Comparison of ENCODE assay signal across 9 cellular contexts in genomic region chr16:30567991-30568638, GRCh38. TPM values are rescaled to one million over a fixed set of nuclear protein-coding genes. Genes with fewer than 3 reads are reported as not detected.
A peak's percentile ranks its signal among the peaks of the same experiment; 100 is the strongest.
DNase-seq lines count a peak whose midpoint lies in the region; ATAC-seq and TF ChIP-seq lines count a peak whose summit lies in the region.
"Had no signal": no experiment of that assay in that cellular context is flagged by ENCODE, and none has a peak within 500 bp of the region (broad histone marks: within the 10 kb centered on the region; RNA-seq: fewer than 3 reads in every experiment).

No MANE protein-coding gene starts in this region.

- H3K27ac ChIP-seq in SK-N-SH (ENCODE audit: low read depth in 2 of 2, low read length in 1 of 2) (no peak overlapping the region), endodermal cell (ENCODE audit: low read depth, low read length) (no peak overlapping the region)

- peak overlapping the region; percentile 96 to 98 for H3K27ac Mint-ChIP-seq in effector memory CD8-positive, alpha-beta T cell
- peak overlapping the region; percentile 87 for H3K27ac Mint-ChIP-seq in stimulated activated naive B cell treated with anti-CD40 and anti-IgM and Interleukin-4, amounts not matched to agents 10 μg/mL and 1 μg/mL and 100 μg/mL, for 72 hours
- H3K27ac Mint-ChIP-seq in endodermal cell, result no peak overlapping the region

- DNase-seq in EL (peak; percentile 68), SK-N-SH (no peak), NCI-H128 (lab: John Stamatoyannopoulos, UW; ENCODE audit: unreplicated experiment) (no peak), endodermal cell (no peak), AG08395 (ENCODE audit: low spot score) (no peak)
- DNase-seq in effector memory CD8-positive, alpha-beta T cell, result peak; percentile 27 to 34 (median 31)
- DNase-seq in stimulated activated naive B cell treated with anti-CD40 and anti-IgM and Interleukin-4, amounts not matched to agents 10 μg/mL and 1 μg/mL and 100 μg/mL, for 72 hours, result no peak

- H3K36me3 ChIP-seq in SK-N-SH (replicated peaks in 1 of 2; ENCODE audit: control insufficient read depth in 1 of 2, insufficient read depth in 2 of 2, low read length in 1 of 2), result no peaks in the 10 kb centered on the region
- no peaks in the 10 kb centered on the region for H3K36me3 ChIP-seq in endodermal cell (ENCODE audit: control insufficient read depth, insufficient read depth, low read length)

- peak; percentile 38 for ATAC-seq in HG03108 (IDR thresholded peaks at IDR 0.05; ENCODE audit: unreplicated experiment)
- ATAC-seq in effector memory CD8-positive, alpha-beta T cell (replicated peaks), result peak; percentile 39
- ATAC-seq in stimulated activated naive B cell treated with anti-CD40 and anti-IgM and Interleukin-4, amounts not matched to agents 10 μg/mL and 1 μg/mL and 100 μg/mL, for 72 hours (replicated peaks), result peak; percentile 19 to 35

- H3K4me3 ChIP-seq in SK-N-SH (ENCODE audit: low read depth in 2 of 2, low read length in 1 of 2) (no peak overlapping the region), endodermal cell (ENCODE audit: low read length) (no peak overlapping the region)

- WGBS in SK-N-SH (ENCODE audit: low lambda C conversion rate), result 67% methylated on average over 6 of the region's 6 CpGs
- WGBS in endodermal cell (ENCODE audit: insufficient coverage in 1 of 2, insufficient read length in 1 of 2), 2 experiments, result 85 to 91% methylated on average over 2 to 6 of the region's 6 CpGs

- no peaks in the 10 kb centered on the region for H4K20me1 ChIP-seq in SK-N-SH (ENCODE audit: insufficient read depth)

- POLR2A ChIA-PET in SK-N-SH (lab: Yijun Ruan, JAX), result interaction anchor here (1.1 to 1.2 kb wide), 2 partner anchors 10 kb away, joined by 4 read pairs; partner anchors contain the start of gene ZNF764

- peaks cover 24 to 32% of the 10 kb centered on the region in 2 donors for H3K4me1 Mint-ChIP-seq in effector memory CD8-positive, alpha-beta T cell (ENCODE audit: low read depth in 2 of 2)
- H3K4me1 Mint-ChIP-seq in stimulated activated naive B cell treated with anti-CD40 and anti-IgM and Interleukin-4, amounts not matched to agents 10 μg/mL and 1 μg/mL and 100 μg/mL, for 72 hours, result peaks cover 20 to 33% of the 10 kb centered on the region in 2 donors
- H3K4me1 Mint-ChIP-seq in endodermal cell, result peaks cover 12% of the 10 kb centered on the region

- H3K79me2 ChIP-seq in SK-N-SH (ENCODE audit: insufficient read depth), result no peaks in the 10 kb centered on the region; the same call in 1 of the 2 replicates

- no peak for TF ChIP-seq CTCF in SK-N-SH (IDR thresholded peaks at IDR 0.05)
- no peak for TF ChIP-seq CTCF in endodermal cell (conservative IDR thresholded peaks at IDR 0.05)

- peak overlapping the region; percentile 52 to 64 for H3K4me3 Mint-ChIP-seq in effector memory CD8-positive, alpha-beta T cell
- peak overlapping the region in 1 of 2 donors; percentile 36 for H3K4me3 Mint-ChIP-seq in stimulated activated naive B cell treated with anti-CD40 and anti-IgM and Interleukin-4, amounts not matched to agents 10 μg/mL and 1 μg/mL and 100 μg/mL, for 72 hours
- no peak overlapping the region for H3K4me3 Mint-ChIP-seq in endodermal cell
- H3K4me3 Mint-ChIP-seq: nephron had no signal

- CTCF ChIA-PET in SK-N-SH (lab: Yijun Ruan, JAX), result no interaction called here

- no peaks in the 10 kb centered on the region for H3K27me3 Mint-ChIP-seq in effector memory CD8-positive, alpha-beta T cell
- H3K27me3 Mint-ChIP-seq in stimulated activated naive B cell treated with anti-CD40 and anti-IgM and Interleukin-4, amounts not matched to agents 10 μg/mL and 1 μg/mL and 100 μg/mL, for 72 hours, result no peaks in the 10 kb centered on the region
- H3K27me3 Mint-ChIP-seq in endodermal cell (ENCODE audit: insufficient read depth), result peaks cover 13% of the 10 kb centered on the region

- H3K9me3 ChIP-seq in SK-N-SH (no peaks in the 10 kb centered on the region), endodermal cell (ENCODE audit: control insufficient read depth, low read length) (no peaks in the 10 kb centered on the region)

- H3K27me3 ChIP-seq in SK-N-SH (ENCODE audit: insufficient read depth), result no peaks in the 10 kb centered on the region
- no peaks in the 10 kb centered on the region for H3K27me3 ChIP-seq in endodermal cell (ENCODE audit: control insufficient read depth, insufficient read depth, low read length, poor library complexity, severe bottlenecking)

- H3K36me3 Mint-ChIP-seq in effector memory CD8-positive, alpha-beta T cell (ENCODE audit: insufficient read depth), result peaks cover 12% of the 10 kb centered on the region
- no peaks in the 10 kb centered on the region for H3K36me3 Mint-ChIP-seq in stimulated activated naive B cell treated with anti-CD40 and anti-IgM and Interleukin-4, amounts not matched to agents 10 μg/mL and 1 μg/mL and 100 μg/mL, for 72 hours
- no peaks in the 10 kb centered on the region for H3K36me3 Mint-ChIP-seq in endodermal cell (ENCODE audit: low read depth)

- no peak overlapping the region for H3K9ac ChIP-seq in SK-N-SH
- H3K9ac ChIP-seq in endodermal cell (ENCODE audit: extremely low read depth, low read length, poor library complexity, severe bottlenecking), result no peak overlapping the region

- H2AFZ ChIP-seq in SK-N-SH (ENCODE audit: low read depth), result no peak overlapping the region

- H3K4me2 ChIP-seq in SK-N-SH, result no peak overlapping the region

- no peaks in the 10 kb centered on the region for H3K9me3 Mint-ChIP-seq in effector memory CD8-positive, alpha-beta T cell
- no peaks in the 10 kb centered on the region for H3K9me3 Mint-ChIP-seq in stimulated activated naive B cell treated with anti-CD40 and anti-IgM and Interleukin-4, amounts not matched to agents 10 μg/mL and 1 μg/mL and 100 μg/mL, for 72 hours
- H3K9me3 Mint-ChIP-seq in endodermal cell, result no peaks in the 10 kb centered on the region
- H3K9me3 Mint-ChIP-seq: nephron had no signal

- H3K4me1 ChIP-seq in SK-N-SH (ENCODE audit: control insufficient read depth in 1 of 2, insufficient read depth in 2 of 2, low read depth in 1 of 2, low read length in 1 of 2), result peaks cover 5 to 12% of the 10 kb centered on the region in 2 experiments; a peak in 1 of 4 replicates
- peaks cover 6% of the 10 kb centered on the region for H3K4me1 ChIP-seq in endodermal cell (ENCODE audit: control insufficient read depth, insufficient read depth, low read length)

- H3F3A ChIP-seq in SK-N-SH (replicated peaks; ENCODE audit: insufficient read depth), result peaks cover 9% of the 10 kb centered on the region

- TF ChIP-seq RAD21 in SK-N-SH (IDR thresholded peaks at IDR 0.05; ENCODE audit: low read length), result no peak

- H3K9me2 ChIP-seq in SK-N-SH, result no peaks in the 10 kb centered on the region

- no peak for TF ChIP-seq EP300 in SK-N-SH (IDR thresholded peaks at IDR 0.05; ENCODE audit: borderline replicate concordance in 1 of 2, low read depth in 1 of 2, low read length in 1 of 2)

TF ChIP-seq in SK-N-SH, 30 proteins besides CTCF, POLR2A, EP300 and RAD21:
- TF ChIP-seq GABPA (IDR thresholded peaks at IDR 0.05; ENCODE audit: low read depth) (no peak), NFIC (IDR thresholded peaks at IDR 0.05; ENCODE audit: borderline replicate concordance) (no peak), JUND (IDR thresholded peaks at IDR 0.05) (no peak), MEF2A (IDR thresholded peaks at IDR 0.05; ENCODE audit: borderline replicate concordance, low read depth) (no peak), PBX3 (IDR thresholded peaks at IDR 0.05) (peak; percentile 46), RCOR1 (IDR thresholded peaks at IDR 0.05; ENCODE audit: low read length) (no peak)
TF ChIP-seq in SK-N-SH: peak in this region for 1.

RNA-seq across cellular contexts. Expression of gene ZNF688, which starts 3.4 kb away (rescaled TPM):
- 9.1 and 13.4 TPM in 2 replicates for polyA plus RNA-seq in SK-N-SH (2012; rRNA removed)
- 6.9 and 8.3 TPM in 2 replicates for polyA plus RNA-seq in SK-N-SH (2012; cell fraction: cytosol; rRNA removed)
- 17.1 and 29.2 TPM in 2 replicates for polyA plus RNA-seq in SK-N-SH (2012; cell fraction: nucleus; rRNA removed)
- 1 to 10 TPM; 6.4 to 7.5 TPM for total RNA-seq in endodermal cell
- 9.6 TPM for polyA plus RNA-seq in endodermal cell (2013, experiment 1 of 2)
- polyA plus RNA-seq in endodermal cell (2013, experiment 2 of 2), result 9.1 TPM

RNA-seq across cellular contexts. Expression of gene ZNF764, which starts 9.9 kb away (rescaled TPM):
- polyA plus RNA-seq in SK-N-SH (2012; rRNA removed), result 2.8 and 3.4 TPM in 2 replicates
- polyA plus RNA-seq in SK-N-SH (2012; cell fraction: cytosol; rRNA removed), result 2.3 and 3.0 TPM in 2 replicates
- 5.2 and 7.8 TPM in 2 replicates for polyA plus RNA-seq in SK-N-SH (2012; cell fraction: nucleus; rRNA removed)
- total RNA-seq in endodermal cell, result 10 to 100 TPM; 19.0 TPM
- 13.7 TPM for polyA plus RNA-seq in endodermal cell (2013, experiment 1 of 2)
- polyA plus RNA-seq in endodermal cell (2013, experiment 2 of 2), result 12.5 TPM

RNA-seq across cellular contexts. Expression of gene ZNF785, which starts 17.4 kb away (rescaled TPM):
- 8.8 and 10.6 TPM in 2 replicates for polyA plus RNA-seq in SK-N-SH (2012; rRNA removed)
- 6.2 and 7.5 TPM in 2 replicates for polyA plus RNA-seq in SK-N-SH (2012; cell fraction: cytosol; rRNA removed)
- 26.6 and 33.7 TPM in 2 replicates for polyA plus RNA-seq in SK-N-SH (2012; cell fraction: nucleus; rRNA removed)
- 10 to 100 TPM; 22.5 to 24.0 TPM for total RNA-seq in endodermal cell
- polyA plus RNA-seq in endodermal cell (2013, experiment 1 of 2), result 14.3 TPM
- 13.2 TPM for polyA plus RNA-seq in endodermal cell (2013, experiment 2 of 2)

RNA-seq across cellular contexts. Expression of gene ZNF747, which starts 33.5 kb away (rescaled TPM):
- polyA plus RNA-seq in SK-N-SH (2012; rRNA removed), result 5.6 and 5.8 TPM in 2 replicates
- 4.4 and 5.5 TPM in 2 replicates for polyA plus RNA-seq in SK-N-SH (2012; cell fraction: cytosol; rRNA removed)
- polyA plus RNA-seq in SK-N-SH (2012; cell fraction: nucleus; rRNA removed), result 7.4 and 8.4 TPM in 2 replicates
- total RNA-seq in endodermal cell, result 10 to 100 TPM; 15.5 to 17.1 TPM
- polyA plus RNA-seq in endodermal cell (2013, experiment 1 of 2), result 6.7 TPM
- polyA plus RNA-seq in endodermal cell (2013, experiment 2 of 2), result 6.6 TPM

RNA-seq across cellular contexts. Expression of gene ZNF768, which starts 41.7 kb away (rescaled TPM):
- 26.0 and 26.5 TPM in 2 replicates for polyA plus RNA-seq in SK-N-SH (2012; rRNA removed)
- polyA plus RNA-seq in SK-N-SH (2012; cell fraction: cytosol; rRNA removed), result 18.3 and 22.5 TPM in 2 replicates
- 40.2 and 40.7 TPM in 2 replicates for polyA plus RNA-seq in SK-N-SH (2012; cell fraction: nucleus; rRNA removed)
- 10 to 100 TPM; 47.0 to 59.2 TPM for total RNA-seq in endodermal cell
- polyA plus RNA-seq in endodermal cell (2013, experiment 1 of 2), result 52.3 TPM
- polyA plus RNA-seq in endodermal cell (2013, experiment 2 of 2), result 47.9 TPM

Comparison
In these comparisons a context has a peak if more than half of its experiments do, and no peak if none do; other contexts are left out.
1. DNase-seq: peak in EL (single experiment) and effector memory CD8-positive, alpha-beta T cell (3 of 3); none in SK-N-SH (single experiment), stimulated activated naive B cell treated with anti-CD40 and anti-IgM and Interleukin-4, amounts not matched to agents 10 μg/mL and 1 μg/mL and 100 μg/mL, for 72 hours (single experiment), NCI-H128 (single experiment), endodermal cell (single experiment) and AG08395 (single experiment).
2. Peak in every context shown above with its lines, with median percentiles within 50 percentile points of each other: ATAC-seq.